In genomic region chr11:14425621-14426020, GRCh38 we compare ENCODE assay signal across 31 cellular contexts.
"Had no signal": no experiment of that assay in that cellular context is flagged by ENCODE, and none has a peak within 500 bp of the region (broad histone marks: within the 10 kb centered on the region; RNA-seq: fewer than 3 reads in every experiment).

No MANE protein-coding gene starts in this region.

- ATAC-seq: activated naive CD8-positive, alpha-beta T cell treated with anti-CD3 and anti-CD28 coated beads, Interleukin-2, amount 50 U/mL, for 24 hours; PC-3; WTC11 had no signal

- FAIRE-seq: TTC549 had no signal

- H3K9me3 ChIP-seq: Peyer's patch, SJSA1, SK-N-SH had no signal

- H3K4me2 ChIP-seq: KMS-11, SK-N-SH had no signal

- H3K4me3 ChIP-seq: Peyer's patch, SJSA1 had no signal

- DNase-seq: activated CD4-positive, alpha-beta memory T cell treated with anti-CD3 and anti-CD28 coated beads for 36 hours; activated CD4-positive, alpha-beta T cell treated with anti-CD3 and anti-CD28 coated beads for 4 hours; activated CD4-positive, alpha-beta T cell treated with anti-CD3 and anti-CD28 coated beads, Interleukin-2, amount 50 U/mL, for 1 hour; activated CD4-positive, CD25-positive, alpha-beta regulatory T cell treated with anti-CD3 and anti-CD28 coated beads, Interleukin-2, amount 50 U/mL, for 72 hours; activated CD8-positive, alpha-beta memory T cell treated with anti-CD3 and anti-CD28 coated beads, Interleukin-2, amount 50 U/mL, for 4 hours; activated effector memory CD4-positive, alpha-beta T cell treated with Interleukin-2 at 50 U/mL for 16 hours; activated naive CD4-positive, alpha-beta T cell treated with anti-CD3 and anti-CD28 coated beads, Interleukin-2, amount 10 ng/mL, durations not matched to agents 7 days and 5 days; activated naive CD8-positive, alpha-beta T cell treated with anti-CD3 and anti-CD28 coated beads, Interleukin-2, amount 50 U/mL, for 24 hours; activated T-cell treated with anti-CD3 and anti-CD28 coated beads for 4 hours; activated T-cell treated with anti-CD3 and anti-CD28 coated beads, Interleukin-2, amount 50 U/mL, for 48 hours; anterior cingulate cortex; brain microvascular endothelial cell; MM.1S; MV-4-11; NCI-H1092 treated with DMSO at 0.1 percent for 48 hours; NCI-H1417; NCI-H146; NCI-H187; NCI-H2029 treated with DMSO at 0.1 percent for 48 hours; NCI-H345; NCI-H748 treated with DMSO at 0.1 percent for 48 hours; NK-92 treated with Interleukin-12 subunit alpha and Interleukin-12 subunit beta, amount 100 ng/mL, for 24 hours; PC-3; Peyer's patch; RPMI8226; SHP77 treated with DMSO at 0.1 percent for 48 hours; SK-N-SH had no signal

- H3K36me3 ChIP-seq: brain microvascular endothelial cell, Peyer's patch, SJSA1 had no signal

- H3K27me3 ChIP-seq: brain microvascular endothelial cell, Peyer's patch, SJSA1 had no signal

- H3K9ac ChIP-seq: KMS-11, SK-N-SH had no signal

- H3K27ac ChIP-seq: KMS-11, Peyer's patch, SJSA1 had no signal
